1 cellular context compared by ENCODE assay signal in genomic region chr6:26233608-26234420, GRCh38.
TF ChIP-seq lines count a peak whose summit lies in the region.

No MANE protein-coding gene starts in this region.

TF ChIP-seq in HepG2, 621 proteins besides CTCF, POLR2A, EP300 and RAD21 (continued from another document):
- TF ChIP-seq ARNT2 (CRISPR knock-in tag; IDR thresholded peaks at IDR 0.05; ENCODE audit: low read depth) (peak; percentile 19; the same call in 1 of the 2 replicates), MXD1 (CRISPR knock-in tag; IDR thresholded peaks at IDR 0.05) (0 out of 2 replicates have a peak, but pooled peaks have one; percentile 31)
